In the genomic region with DNA sequence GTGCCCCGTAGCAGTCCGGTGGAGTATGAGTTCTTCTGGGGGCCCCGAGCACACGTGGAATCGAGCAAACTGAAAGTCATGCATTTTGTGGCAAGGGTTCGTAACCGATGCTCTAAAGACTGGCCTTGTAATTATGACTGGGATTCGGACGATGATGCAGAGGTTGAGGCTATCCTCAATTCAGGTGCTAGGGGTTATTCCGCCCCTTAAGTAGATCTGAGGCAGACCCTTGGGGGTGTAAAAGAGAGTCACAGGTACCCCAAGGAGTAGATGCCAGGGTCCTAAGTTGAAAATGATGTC, we compare ENCODE assay signal across 1 cellular context.
TF ChIP-seq lines count a peak whose summit lies in the region.

No MANE protein-coding gene starts in this region.

TF ChIP-seq in GM12878, 131 proteins besides CTCF, POLR2A, EP300 and RAD21 (continued from another document):
- TF ChIP-seq, protein P1, sequence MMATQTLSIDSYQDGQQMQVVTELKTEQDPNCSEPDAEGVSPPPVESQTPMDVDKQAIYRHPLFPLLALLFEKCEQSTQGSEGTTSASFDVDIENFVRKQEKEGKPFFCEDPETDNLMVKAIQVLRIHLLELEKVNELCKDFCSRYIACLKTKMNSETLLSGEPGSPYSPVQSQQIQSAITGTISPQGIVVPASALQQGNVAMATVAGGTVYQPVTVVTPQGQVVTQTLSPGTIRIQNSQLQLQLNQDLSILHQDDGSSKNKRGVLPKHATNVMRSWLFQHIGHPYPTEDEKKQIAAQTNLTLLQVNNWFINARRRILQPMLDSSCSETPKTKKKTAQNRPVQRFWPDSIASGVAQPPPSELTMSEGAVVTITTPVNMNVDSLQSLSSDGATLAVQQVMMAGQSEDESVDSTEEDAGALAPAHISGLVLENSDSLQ (IDR thresholded peaks at IDR 0.05), result no peak
- TF ChIP-seq NFYA (IDR thresholded peaks at IDR 0.05; ENCODE audit: borderline replicate concordance, low read depth, low read length) (no peak), PAX8 (IDR thresholded peaks at IDR 0.05) (no peak), EED (IDR thresholded peaks at IDR 0.05; ENCODE audit: low read depth) (no peak), MEF2B (IDR thresholded peaks at IDR 0.05; ENCODE audit: partially characterized antibody, poor library complexity, severe bottlenecking) (no peak), MXI1 (IDR thresholded peaks at IDR 0.05; ENCODE audit: low read depth, low read length) (no peak), BCL11A (IDR thresholded peaks at IDR 0.05; ENCODE audit: low read depth, low read length) (no peak), RELA (IDR thresholded peaks at IDR 0.05; ENCODE audit: borderline replicate concordance, partially characterized antibody) (no peak), SREBF1 (IDR thresholded peaks at IDR 0.05; ENCODE audit: low read length) (no peak)
- TF ChIP-seq, protein P2, sequence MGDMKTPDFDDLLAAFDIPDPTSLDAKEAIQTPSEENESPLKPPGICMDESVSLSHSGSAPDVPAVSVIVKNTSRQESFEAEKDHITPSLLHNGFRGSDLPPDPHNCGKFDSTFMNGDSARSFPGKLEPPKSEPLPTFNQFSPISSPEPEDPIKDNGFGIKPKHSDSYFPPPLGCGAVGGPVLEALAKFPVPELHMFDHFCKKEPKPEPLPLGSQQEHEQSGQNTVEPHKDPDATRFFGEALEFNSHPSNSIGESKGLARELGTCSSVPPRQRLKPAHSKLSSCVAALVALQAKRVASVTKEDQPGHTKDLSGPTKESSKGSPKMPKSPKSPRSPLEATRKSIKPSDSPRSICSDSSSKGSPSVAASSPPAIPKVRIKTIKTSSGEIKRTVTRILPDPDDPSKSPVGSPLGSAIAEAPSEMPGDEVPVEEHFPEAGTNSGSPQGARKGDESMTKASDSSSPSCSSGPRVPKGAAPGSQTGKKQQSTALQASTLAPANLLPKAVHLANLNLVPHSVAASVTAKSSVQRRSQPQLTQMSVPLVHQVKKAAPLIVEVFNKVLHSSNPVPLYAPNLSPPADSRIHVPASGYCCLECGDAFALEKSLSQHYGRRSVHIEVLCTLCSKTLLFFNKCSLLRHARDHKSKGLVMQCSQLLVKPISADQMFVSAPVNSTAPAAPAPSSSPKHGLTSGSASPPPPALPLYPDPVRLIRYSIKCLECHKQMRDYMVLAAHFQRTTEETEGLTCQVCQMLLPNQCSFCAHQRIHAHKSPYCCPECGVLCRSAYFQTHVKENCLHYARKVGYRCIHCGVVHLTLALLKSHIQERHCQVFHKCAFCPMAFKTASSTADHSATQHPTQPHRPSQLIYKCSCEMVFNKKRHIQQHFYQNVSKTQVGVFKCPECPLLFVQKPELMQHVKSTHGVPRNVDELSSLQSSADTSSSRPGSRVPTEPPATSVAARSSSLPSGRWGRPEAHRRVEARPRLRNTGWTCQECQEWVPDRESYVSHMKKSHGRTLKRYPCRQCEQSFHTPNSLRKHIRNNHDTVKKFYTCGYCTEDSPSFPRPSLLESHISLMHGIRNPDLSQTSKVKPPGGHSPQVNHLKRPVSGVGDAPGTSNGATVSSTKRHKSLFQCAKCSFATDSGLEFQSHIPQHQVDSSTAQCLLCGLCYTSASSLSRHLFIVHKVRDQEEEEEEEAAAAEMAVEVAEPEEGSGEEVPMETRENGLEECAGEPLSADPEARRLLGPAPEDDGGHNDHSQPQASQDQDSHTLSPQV (IDR thresholded peaks at IDR 0.05), result no peak
- TF ChIP-seq, protein P3, sequence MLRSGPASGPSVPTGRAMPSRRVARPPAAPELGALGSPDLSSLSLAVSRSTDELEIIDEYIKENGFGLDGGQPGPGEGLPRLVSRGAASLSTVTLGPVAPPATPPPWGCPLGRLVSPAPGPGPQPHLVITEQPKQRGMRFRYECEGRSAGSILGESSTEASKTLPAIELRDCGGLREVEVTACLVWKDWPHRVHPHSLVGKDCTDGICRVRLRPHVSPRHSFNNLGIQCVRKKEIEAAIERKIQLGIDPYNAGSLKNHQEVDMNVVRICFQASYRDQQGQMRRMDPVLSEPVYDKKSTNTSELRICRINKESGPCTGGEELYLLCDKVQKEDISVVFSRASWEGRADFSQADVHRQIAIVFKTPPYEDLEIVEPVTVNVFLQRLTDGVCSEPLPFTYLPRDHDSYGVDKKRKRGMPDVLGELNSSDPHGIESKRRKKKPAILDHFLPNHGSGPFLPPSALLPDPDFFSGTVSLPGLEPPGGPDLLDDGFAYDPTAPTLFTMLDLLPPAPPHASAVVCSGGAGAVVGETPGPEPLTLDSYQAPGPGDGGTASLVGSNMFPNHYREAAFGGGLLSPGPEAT (IDR thresholded peaks at IDR 0.05; ENCODE audit: low read depth), result no peak
